15 cellular contexts compared by ENCODE assay signal in genomic region chr6:25094726-25095125, GRCh38.
DNase-seq lines count a peak whose midpoint lies in the region; ATAC-seq and TF ChIP-seq lines count a peak whose summit lies in the region.
"Had no signal": no experiment of that assay in that cellular context is flagged by ENCODE, and none has a peak within 500 bp of the region (broad histone marks: within the 10 kb centered on the region; RNA-seq: fewer than 3 reads in every experiment).

No MANE protein-coding gene starts in this region.

- H3K9me3 Mint-ChIP-seq in GM23338, result no peaks in the 10 kb centered on the region
- H3K9me3 Mint-ChIP-seq in stimulated activated naive CD8-positive, alpha-beta T cell treated with anti-CD3 and anti-CD28 coated beads, Interleukin-15, amount 100 ng/mL, for 72 hours, result no peaks in the 10 kb centered on the region
- H3K9me3 Mint-ChIP-seq: IgD-negative memory B cell had no signal

- no peaks in the 10 kb centered on the region; the same call in 2 of the 3 replicates for H3K4me1 Mint-ChIP-seq in GM23338
- H3K4me1 Mint-ChIP-seq in stimulated activated naive CD8-positive, alpha-beta T cell treated with anti-CD3 and anti-CD28 coated beads, Interleukin-15, amount 100 ng/mL, for 72 hours, result peaks cover 1% of the 10 kb centered on the region

- H3K9me2 ChIP-seq in GM23338 (ENCODE audit: insufficient read depth), result no peaks in the 10 kb centered on the region

- no peaks in the 10 kb centered on the region for H3K36me3 Mint-ChIP-seq in GM23338 (ENCODE audit: low read depth)

- no peak overlapping the region for H3K4me3 ChIP-seq in GM23338
- H3K4me3 ChIP-seq: BLaER1, HAP-1 had no signal

- no peak overlapping the region for H3K27ac ChIP-seq in GM23338 (ENCODE audit: low read depth)
- H3K27ac ChIP-seq: BLaER1, RWPE1 had no signal

- H2AFZ ChIP-seq in GM23338, result peak overlapping the region; percentile 85; the same call in 1 of the 2 replicates

- ATAC-seq in GM23338, result no peak
- ATAC-seq in stimulated activated naive CD8-positive, alpha-beta T cell treated with anti-CD3 and anti-CD28 coated beads, Interleukin-15, amount 100 ng/mL, for 72 hours, result no peak
- ATAC-seq in HG03460 (IDR thresholded peaks at IDR 0.05; ENCODE audit: unreplicated experiment), result no peak

- no peak overlapping the region for H3K4me3 Mint-ChIP-seq in GM23338
- no peak overlapping the region for H3K4me3 Mint-ChIP-seq in stimulated activated naive CD8-positive, alpha-beta T cell treated with anti-CD3 and anti-CD28 coated beads, Interleukin-15, amount 100 ng/mL, for 72 hours
- H3K4me3 Mint-ChIP-seq: IgD-negative memory B cell had no signal

- H3K27me3 ChIP-seq in GM23338 (ENCODE audit: insufficient read depth), result no peaks in the 10 kb centered on the region
- H3K27me3 ChIP-seq: BLaER1 had no signal

- TF ChIP-seq CTCF in GM23338 (conservative IDR thresholded peaks at IDR 0.05; ENCODE audit: low read depth in 2 of 2), result no peak

- H3K4me2 ChIP-seq in GM23338, result no peak overlapping the region
- H3K4me2 ChIP-seq: BLaER1 had no signal

- H3K27me3 Mint-ChIP-seq in GM23338 (ENCODE audit: insufficient read depth, low read depth, poor library complexity), result peaks cover 2% of the 10 kb centered on the region
- H3K27me3 Mint-ChIP-seq in stimulated activated naive CD8-positive, alpha-beta T cell treated with anti-CD3 and anti-CD28 coated beads, Interleukin-15, amount 100 ng/mL, for 72 hours, result no peaks in the 10 kb centered on the region
- H3K27me3 Mint-ChIP-seq: IgD-negative memory B cell had no signal

- no peaks in the 10 kb centered on the region for H3F3A ChIP-seq in GM23338 (replicated peaks; ENCODE audit: low read depth)

- no peaks in the 10 kb centered on the region for H3K36me3 ChIP-seq in GM23338 (ENCODE audit: insufficient read depth)
- H3K36me3 ChIP-seq: BLaER1, HAP-1 had no signal

- DNase-seq in SHP77 treated with DMSO at 0.1 percent for 48 hours (lab: John Stamatoyannopoulos, UW), result peak; percentile 3
- DNase-seq in SHP77 (lab: John Stamatoyannopoulos, UW), result no peak
- no peak for DNase-seq in GM23338 (ENCODE audit: low spot score)
- peak; percentile 48 to 91 for DNase-seq in dermis microvascular lymphatic vessel endothelial cell (ENCODE audit: low read depth in 2 of 2)
- peak; percentile 63 to 93 for DNase-seq in lung microvascular endothelial cell (ENCODE audit: low read depth in 2 of 2)
- no peak for DNase-seq in NCI-H1436 (lab: John Stamatoyannopoulos, UW)
- DNase-seq in stimulated activated naive CD8-positive, alpha-beta T cell treated with anti-CD3 and anti-CD28 coated beads, Interleukin-15, amount 100 ng/mL, for 72 hours, result no peak
- DNase-seq: 8988T, NCI-H1417, NCI-H2029 treated with DMSO at 0.1 percent for 48 hours had no signal

- H3K4me1 ChIP-seq in GM23338 (ENCODE audit: insufficient read depth), result no peaks in the 10 kb centered on the region
- H3K4me1 ChIP-seq: BLaER1, HAP-1 had no signal

- H3K27ac Mint-ChIP-seq in GM23338, result no peak overlapping the region
- H3K27ac Mint-ChIP-seq in stimulated activated naive CD8-positive, alpha-beta T cell treated with anti-CD3 and anti-CD28 coated beads, Interleukin-15, amount 100 ng/mL, for 72 hours, result peak overlapping the region in 1 of 2 donors; percentile 0

- H4K20me1 ChIP-seq in GM23338 (replicated peaks; ENCODE audit: insufficient read depth), result no peaks in the 10 kb centered on the region
- H4K20me1 ChIP-seq: BLaER1 had no signal

- H3K79me2 ChIP-seq in GM23338 (replicated peaks; ENCODE audit: insufficient read depth), result no peaks in the 10 kb centered on the region

TF ChIP-seq in GM23338, 12 proteins besides CTCF, POLR2A, EP300 and RAD21 (continues in another document):
- TF ChIP-seq, protein P1, sequence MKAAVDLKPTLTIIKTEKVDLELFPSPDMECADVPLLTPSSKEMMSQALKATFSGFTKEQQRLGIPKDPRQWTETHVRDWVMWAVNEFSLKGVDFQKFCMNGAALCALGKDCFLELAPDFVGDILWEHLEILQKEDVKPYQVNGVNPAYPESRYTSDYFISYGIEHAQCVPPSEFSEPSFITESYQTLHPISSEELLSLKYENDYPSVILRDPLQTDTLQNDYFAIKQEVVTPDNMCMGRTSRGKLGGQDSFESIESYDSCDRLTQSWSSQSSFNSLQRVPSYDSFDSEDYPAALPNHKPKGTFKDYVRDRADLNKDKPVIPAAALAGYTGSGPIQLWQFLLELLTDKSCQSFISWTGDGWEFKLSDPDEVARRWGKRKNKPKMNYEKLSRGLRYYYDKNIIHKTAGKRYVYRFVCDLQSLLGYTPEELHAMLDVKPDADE (IDR thresholded peaks at IDR 0.05), result no peak
- TF ChIP-seq STAT1 (IDR thresholded peaks at IDR 0.05; ENCODE audit: unreplicated experiment), result no peak
- no peak for TF ChIP-seq JUNB (IDR thresholded peaks at IDR 0.05; ENCODE audit: unreplicated experiment)
- no peak for TF ChIP-seq EZH2phosphoT487 (IDR thresholded peaks at IDR 0.05; ENCODE audit: unreplicated experiment)
- TF ChIP-seq ZNF462 (CRISPR knock-in tag; IDR thresholded peaks at IDR 0.05), result no peak
- no peak for TF ChIP-seq POLR2AphosphoS5 (IDR thresholded peaks at IDR 0.05; ENCODE audit: low read depth)
- TF ChIP-seq ZNF331 (CRISPR knock-in tag; IDR thresholded peaks at IDR 0.05; ENCODE audit: low read depth), result no peak
- no peak for TF ChIP-seq EZH2 (IDR thresholded peaks at IDR 0.05; ENCODE audit: low read depth, unreplicated experiment)
- no peak for TF ChIP-seq ZNF114 (CRISPR knock-in tag; IDR thresholded peaks at IDR 0.05)
- TF ChIP-seq NANOG (IDR thresholded peaks at IDR 0.05; ENCODE audit: borderline replicate concordance), result no peak
- no peak for TF ChIP-seq CREB1 (CRISPR knock-in tag; IDR thresholded peaks at IDR 0.05; ENCODE audit: low read depth)

Comparison
In these comparisons a context has a peak if more than half of its experiments do, and no peak if none do; other contexts are left out.
1. DNase-seq: peak in SHP77 treated with DMSO at 0.1 percent for 48 hours (single experiment), dermis microvascular lymphatic vessel endothelial cell (2 of 2) and lung microvascular endothelial cell (2 of 2); none in SHP77 (0 of 2), GM23338 (single experiment), NCI-H1436 (single experiment) and stimulated activated naive CD8-positive, alpha-beta T cell treated with anti-CD3 and anti-CD28 coated beads, Interleukin-15, amount 100 ng/mL, for 72 hours (0 of 2).